Comparison of ENCODE assay signal across 22 cellular contexts in the genomic region with DNA sequence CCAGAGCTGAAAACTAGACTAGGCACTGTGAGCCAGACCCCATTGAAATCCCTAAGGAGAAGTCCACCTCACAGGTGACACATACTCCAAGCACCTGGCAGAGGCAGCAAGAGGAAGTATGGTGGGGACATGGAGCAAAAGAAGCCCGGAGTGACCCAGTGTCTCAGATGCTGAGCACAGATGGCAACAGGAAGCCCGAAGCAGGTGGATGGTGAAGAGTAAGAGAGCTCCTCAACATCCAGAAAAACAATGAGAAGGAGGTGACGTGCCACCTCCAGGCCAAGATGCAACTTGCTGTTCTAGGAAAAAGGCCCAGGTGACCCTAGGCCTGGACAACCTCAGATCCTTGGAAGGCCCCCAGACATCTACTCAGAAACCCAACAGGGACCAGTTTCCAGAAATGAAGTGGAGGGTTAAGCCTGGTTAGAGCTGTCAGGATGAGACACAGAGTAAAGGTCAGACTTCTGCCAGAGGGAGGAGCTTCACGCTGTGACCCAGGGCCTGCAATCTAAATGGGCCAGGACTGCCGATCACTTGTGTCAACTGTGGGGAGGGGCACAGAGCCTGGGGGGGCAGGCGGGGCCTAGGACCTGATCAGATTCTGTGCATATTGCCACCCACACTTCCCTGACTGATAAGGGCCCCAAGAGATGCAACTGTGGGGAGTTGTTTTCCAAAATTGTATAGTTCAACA. TPM values are rescaled to one million over a fixed set of nuclear protein-coding genes. Genes with fewer than 3 reads are reported as not detected.
DNase-seq lines count a peak whose midpoint lies in the region; ATAC-seq and TF ChIP-seq lines count a peak whose summit lies in the region.
"Had no signal": no experiment of that assay in that cellular context is flagged by ENCODE, and none has a peak within 500 bp of the region (broad histone marks: within the 10 kb centered on the region; RNA-seq: fewer than 3 reads in every experiment).

No MANE protein-coding gene starts in this region.

- H3K36me3 Mint-ChIP-seq in progenitor cell of endocrine pancreas (ENCODE audit: insufficient read depth): no peaks in the 10 kb centered on the region

- H3K9me3 Mint-ChIP-seq in progenitor cell of endocrine pancreas (ENCODE audit: low read depth): no peaks in the 10 kb centered on the region
- no peaks in the 10 kb centered on the region for H3K9me3 Mint-ChIP-seq in stimulated activated naive CD8-positive, alpha-beta T cell treated with anti-CD3 and anti-CD28 coated beads, Interleukin-15, amount 100 ng/mL, for 72 hours
- H3K9me3 Mint-ChIP-seq: naive thymus-derived CD8-positive, alpha-beta T cell had no signal

- no peak for TF ChIP-seq CTCF in progenitor cell of endocrine pancreas (IDR thresholded peaks at IDR 0.05; ENCODE audit: unreplicated experiment)

- H3K27ac Mint-ChIP-seq in progenitor cell of endocrine pancreas: no peak overlapping the region
- no peak overlapping the region for H3K27ac Mint-ChIP-seq in stimulated activated naive CD8-positive, alpha-beta T cell treated with anti-CD3 and anti-CD28 coated beads, Interleukin-15, amount 100 ng/mL, for 72 hours
- H3K27ac Mint-ChIP-seq: naive thymus-derived CD8-positive, alpha-beta T cell had no signal

- peaks cover 25% of the 10 kb centered on the region for H3K4me1 Mint-ChIP-seq in progenitor cell of endocrine pancreas (ENCODE audit: low read depth)
- H3K4me1 Mint-ChIP-seq in stimulated activated naive CD8-positive, alpha-beta T cell treated with anti-CD3 and anti-CD28 coated beads, Interleukin-15, amount 100 ng/mL, for 72 hours: peaks cover 14% of the 10 kb centered on the region

- no peak for ATAC-seq in stimulated activated naive CD8-positive, alpha-beta T cell treated with anti-CD3 and anti-CD28 coated beads, Interleukin-15, amount 100 ng/mL, for 72 hours
- ATAC-seq in GM18873 (IDR thresholded peaks at IDR 0.05; ENCODE audit: low FRiP score, unreplicated experiment): no peak
- ATAC-seq in HG02642 (IDR thresholded peaks at IDR 0.05; ENCODE audit: poor library complexity, unreplicated experiment): no peak
- ATAC-seq in Right ventricle myocardium inferior: no peak
- ATAC-seq: naive thymus-derived CD8-positive, alpha-beta T cell; Panc1; sciatic nerve had no signal

- H3K4me3 Mint-ChIP-seq in progenitor cell of endocrine pancreas (ENCODE audit: low read depth): peak overlapping the region; percentile 37
- H3K4me3 Mint-ChIP-seq in stimulated activated naive CD8-positive, alpha-beta T cell treated with anti-CD3 and anti-CD28 coated beads, Interleukin-15, amount 100 ng/mL, for 72 hours: no peak overlapping the region
- H3K4me3 Mint-ChIP-seq: naive thymus-derived CD8-positive, alpha-beta T cell had no signal

- DNase-seq in ELF-1 (ENCODE audit: low read depth, low spot score) (peak; percentile 43), NCI-H69 (lab: John Stamatoyannopoulos, UW) (peak; percentile 53), globus pallidus (ENCODE audit: low spot score) (peak; percentile 32), progenitor cell of endocrine pancreas (ENCODE audit: low spot score, unreplicated experiment) (no peak), Right ventricle myocardium inferior (ENCODE audit: missing footprints) (no peak)
- no peak for DNase-seq in stimulated activated naive CD8-positive, alpha-beta T cell treated with anti-CD3 and anti-CD28 coated beads, Interleukin-15, amount 100 ng/mL, for 72 hours
- DNase-seq: ACHN; activated effector memory CD4-positive, alpha-beta T cell treated with Interleukin-2 at 50 U/mL for 16 hours; brain microvascular endothelial cell; HCEC 1CT; Kasumi-1; naive thymus-derived CD8-positive, alpha-beta T cell; NCI-H1930; NCI-H446 treated with DMSO at 0.1 percent for 48 hours; NK-92 treated with Interleukin-12 subunit alpha and Interleukin-12 subunit beta, amount 100 ng/mL, for 24 hours; stimulated activated CD8-positive, alpha-beta memory T cell treated with anti-CD3 and anti-CD28 coated beads, Interleukin-4, amount 100 ng/mL, for 48 hours; T-helper 2 cell; uterus had no signal

- intact Hi-C loops in Right ventricle myocardium inferior (cut with DNase I): loop anchor here (5.0 kb wide), 3 partner anchors 38 to 132 kb away; no protein-coding TSS in a partner anchor

- H3K27me3 Mint-ChIP-seq in progenitor cell of endocrine pancreas: peaks cover 23% of the 10 kb centered on the region
- peaks cover 58% of the 10 kb centered on the region for H3K27me3 Mint-ChIP-seq in stimulated activated naive CD8-positive, alpha-beta T cell treated with anti-CD3 and anti-CD28 coated beads, Interleukin-15, amount 100 ng/mL, for 72 hours

RNA-seq across cellular contexts. Expression of gene COBL, which starts 2.4 kb away (rescaled TPM):
- total RNA-seq in progenitor cell of endocrine pancreas (19.8 and 21.3 TPM in 2 replicates), Right ventricle myocardium inferior (88.3 TPM)
- total RNA-seq: naive thymus-derived CD8-positive, alpha-beta T cell had no signal

Comparison
In these comparisons a context has a peak if more than half of its experiments do, and no peak if none do; other contexts are left out.
1. DNase-seq: peak in ELF-1 (single experiment), NCI-H69 (single experiment) and globus pallidus (single experiment); none in progenitor cell of endocrine pancreas (single experiment), stimulated activated naive CD8-positive, alpha-beta T cell treated with anti-CD3 and anti-CD28 coated beads, Interleukin-15, amount 100 ng/mL, for 72 hours (0 of 2) and Right ventricle myocardium inferior (single experiment).